Comparison of ENCODE assay signal across 21 cellular contexts in the genomic region with DNA sequence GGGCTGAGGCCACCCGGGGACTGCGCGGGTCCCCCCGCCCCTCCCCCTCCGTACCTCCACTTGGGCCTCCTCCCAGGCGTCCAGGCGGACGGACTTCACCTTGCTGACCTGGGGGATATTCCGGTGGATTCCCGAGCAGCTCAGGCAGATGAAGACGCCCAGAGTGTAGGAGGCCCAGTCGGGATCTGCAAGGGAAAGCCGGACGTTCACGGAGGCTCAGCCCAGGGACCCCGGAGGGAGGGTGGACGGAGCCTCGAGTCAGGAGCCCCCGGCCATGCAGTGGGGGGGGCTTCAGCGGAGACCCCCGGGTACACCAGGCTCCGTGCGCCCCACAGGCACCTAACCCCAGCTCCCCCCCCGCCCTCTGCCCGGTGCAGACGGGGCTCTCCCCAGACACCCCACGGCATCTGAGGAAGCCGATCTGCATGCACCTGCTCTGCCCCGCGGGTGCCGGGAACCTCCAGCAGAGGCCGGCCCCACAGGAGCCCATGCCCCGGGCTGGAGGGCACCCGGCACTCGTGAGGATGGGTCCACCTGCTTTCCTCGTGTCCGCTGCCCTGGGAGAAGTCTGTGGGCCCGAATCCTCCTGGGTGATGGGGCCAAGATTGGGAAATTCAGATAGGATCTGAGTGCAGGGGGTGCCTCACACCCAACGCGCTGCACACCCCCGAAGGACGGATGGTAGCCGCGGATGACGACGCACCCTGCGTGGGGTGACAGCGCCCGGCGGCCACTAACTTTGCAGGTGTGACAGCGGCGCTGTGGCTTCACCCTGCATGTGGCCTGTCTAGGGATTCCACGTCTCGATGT. TPM values are rescaled to one million over a fixed set of nuclear protein-coding genes. Genes with fewer than 3 reads are reported as not detected.
A peak's percentile ranks its signal among the peaks of the same experiment; 100 is the strongest.
DNase-seq lines count a peak whose midpoint lies in the region; ATAC-seq and TF ChIP-seq lines count a peak whose summit lies in the region.
"Had no signal": no experiment of that assay in that cellular context is flagged by ENCODE, and none has a peak within 500 bp of the region (broad histone marks: within the 10 kb centered on the region; RNA-seq: fewer than 3 reads in every experiment).

No MANE protein-coding gene starts in this region.

- intact Hi-C loops in left cardiac atrium (cut with DNase I) = no loop called here
- intact Hi-C loops in naive thymus-derived CD4-positive, alpha-beta T cell (cut with micrococcal nuclease) = no loop called here

- peak overlapping the region; percentile 19; the same call in 1 of the 2 replicates for H3K4me2 ChIP-seq in KMS-11

- H4K20me1 ChIP-seq in KMS-11 (ENCODE audit: insufficient read depth) = no peaks in the 10 kb centered on the region

- no peaks in the 10 kb centered on the region for H3K36me3 ChIP-seq in KMS-11 (ENCODE audit: insufficient read depth)
- H3K36me3 ChIP-seq in naive thymus-derived CD4-positive, alpha-beta T cell (ENCODE audit: control insufficient read depth in 2 of 3, insufficient read depth in 3 of 3, low read length in 3 of 3) = no peaks in the 10 kb centered on the region
- H3K36me3 ChIP-seq: colonic mucosa, MG63 had no signal

- POLR2A ChIA-PET in naive thymus-derived CD4-positive, alpha-beta T cell (lab: Charles Lee) = no interaction called here

- H3K4me1 ChIP-seq in KMS-11 (ENCODE audit: low read depth, poor library complexity, severe bottlenecking) = peaks cover 15% of the 10 kb centered on the region
- H3K4me1 ChIP-seq in naive thymus-derived CD4-positive, alpha-beta T cell (ENCODE audit: control insufficient read depth in 2 of 2, insufficient read depth in 2 of 2, low read length in 2 of 2) = no peaks in the 10 kb centered on the region
- H3K4me1 ChIP-seq: colonic mucosa had no signal

- no peak overlapping the region for H3K4me3 ChIP-seq in KMS-11 (IDR thresholded peaks at IDR 0.05; ENCODE audit: insufficient read depth, low read depth, low read length)
- H3K4me3 ChIP-seq in naive thymus-derived CD4-positive, alpha-beta T cell (ENCODE audit: low read length) = no peak overlapping the region
- H3K4me3 ChIP-seq: colonic mucosa, left lung, MG63, SK-N-MC had no signal

- peaks cover 42% of the 10 kb centered on the region for H3K36me3 Mint-ChIP-seq in stimulated activated effector memory CD8-positive, alpha-beta T cell treated with anti-CD3 and anti-CD28 coated beads, Interleukin-12 subunit alpha, Interleukin-12 subunit beta, amount 100 ng/mL, for 72 hours
- H3K36me3 Mint-ChIP-seq in glutamatergic neuron (ENCODE audit: unreplicated experiment) = peaks cover 6% of the 10 kb centered on the region
- H3K36me3 Mint-ChIP-seq in naive thymus-derived CD4-positive, alpha-beta T cell = peaks cover 0 to 9% (median 0%) of the 10 kb centered on the region in 5 donors

- no peak overlapping the region for H2AFZ ChIP-seq in KMS-11 (ENCODE audit: low read depth)

- peaks cover 32% of the 10 kb centered on the region; the same call in 1 of the 2 replicates for H3K27me3 ChIP-seq in KMS-11 (ENCODE audit: insufficient read depth, low read depth)
- no peaks in the 10 kb centered on the region for H3K27me3 ChIP-seq in naive thymus-derived CD4-positive, alpha-beta T cell (ENCODE audit: control insufficient read depth in 2 of 2, insufficient read depth in 2 of 2, low read length in 2 of 2)
- H3K27me3 ChIP-seq: colonic mucosa, left lung, MG63 had no signal

- H3K79me2 ChIP-seq in KMS-11 (ENCODE audit: insufficient read depth, low read depth) = no peaks in the 10 kb centered on the region

- no peaks in the 10 kb centered on the region for H3K9me3 ChIP-seq in naive thymus-derived CD4-positive, alpha-beta T cell (ENCODE audit: control insufficient read depth in 2 of 3, low read length in 3 of 3)
- H3K9me3 ChIP-seq: colonic mucosa, left lung, MG63 had no signal

- H3K27ac ChIP-seq in KMS-11 = no peak overlapping the region
- no peak overlapping the region for H3K27ac ChIP-seq in naive thymus-derived CD4-positive, alpha-beta T cell (ENCODE audit: low read depth, low read length)
- H3K27ac ChIP-seq: C4-2B, colonic mucosa, left lung, SK-N-MC had no signal

- no peak for ATAC-seq in left cardiac atrium
- no peak for ATAC-seq in stimulated activated effector memory CD8-positive, alpha-beta T cell treated with anti-CD3 and anti-CD28 coated beads, Interleukin-12 subunit alpha, Interleukin-12 subunit beta, amount 100 ng/mL, for 72 hours
- no peak for ATAC-seq in naive thymus-derived CD4-positive, alpha-beta T cell

- H3K4me1 Mint-ChIP-seq in stimulated activated effector memory CD8-positive, alpha-beta T cell treated with anti-CD3 and anti-CD28 coated beads, Interleukin-12 subunit alpha, Interleukin-12 subunit beta, amount 100 ng/mL, for 72 hours = peaks cover 46% of the 10 kb centered on the region
- no peaks in the 10 kb centered on the region for H3K4me1 Mint-ChIP-seq in glutamatergic neuron (ENCODE audit: low read depth, unreplicated experiment)
- H3K4me1 Mint-ChIP-seq in naive thymus-derived CD4-positive, alpha-beta T cell = peaks cover 0 to 11% (median 0%) of the 10 kb centered on the region in 7 donors
- H3K4me1 Mint-ChIP-seq: endodermal cell had no signal

- DNase-seq in activated effector memory CD4-positive, alpha-beta T cell treated with anti-CD3 and anti-CD28 coated beads, Interleukin-2, amount 50 U/mL, for 16 hours = peak; percentile 59
- no peak for DNase-seq in activated effector memory CD4-positive, alpha-beta T cell treated with Interleukin-2 at 50 U/mL for 16 hours
- DNase-seq in left cardiac atrium (peak; percentile 15), glutamatergic neuron (no peak), NCI-H2171 (lab: John Stamatoyannopoulos, UW) (no peak)
- DNase-seq in stimulated activated effector memory CD8-positive, alpha-beta T cell treated with anti-CD3 and anti-CD28 coated beads, Interleukin-12 subunit alpha, Interleukin-12 subunit beta, amount 100 ng/mL, for 72 hours (ENCODE audit: low spot score in 2 of 2) = no peak
- DNase-seq in naive thymus-derived CD4-positive, alpha-beta T cell = no peak
- DNase-seq: activated naive CD8-positive, alpha-beta T cell treated with anti-CD3 and anti-CD28 coated beads, Interleukin-2, amount 10 ng/mL, durations not matched to agents 7 days and 5 days; colonic mucosa; stimulated activated CD4-positive, alpha-beta T cell treated with anti-CD3 and anti-CD28 coated beads, Interleukin-12 subunit alpha, Interleukin-12 subunit beta, amount 100 ng/mL, for 4 hours; T1000 had no signal

- H3K9me3 Mint-ChIP-seq in stimulated activated effector memory CD8-positive, alpha-beta T cell treated with anti-CD3 and anti-CD28 coated beads, Interleukin-12 subunit alpha, Interleukin-12 subunit beta, amount 100 ng/mL, for 72 hours = no peaks in the 10 kb centered on the region
- H3K9me3 Mint-ChIP-seq in glutamatergic neuron (ENCODE audit: unreplicated experiment) = no peaks in the 10 kb centered on the region
- H3K9me3 Mint-ChIP-seq in naive thymus-derived CD4-positive, alpha-beta T cell = peaks cover 0 to 9% (median 1%) of the 10 kb centered on the region in 11 donors

- peak overlapping the region; percentile 49 for H3K4me3 Mint-ChIP-seq in stimulated activated effector memory CD8-positive, alpha-beta T cell treated with anti-CD3 and anti-CD28 coated beads, Interleukin-12 subunit alpha, Interleukin-12 subunit beta, amount 100 ng/mL, for 72 hours
- no peak overlapping the region for H3K4me3 Mint-ChIP-seq in glutamatergic neuron (ENCODE audit: unreplicated experiment)
- H3K4me3 Mint-ChIP-seq in naive thymus-derived CD4-positive, alpha-beta T cell = no peak overlapping the region
- H3K4me3 Mint-ChIP-seq: activated naive CD8-positive, alpha-beta T cell treated with anti-CD3 and anti-CD28 coated beads, Interleukin-2, amount 10 ng/mL, durations not matched to agents 7 days and 5 days; endodermal cell had no signal

- H3K27me3 Mint-ChIP-seq in glutamatergic neuron (ENCODE audit: unreplicated experiment) = peaks cover 9% of the 10 kb centered on the region
- no peaks in the 10 kb centered on the region for H3K27me3 Mint-ChIP-seq in naive thymus-derived CD4-positive, alpha-beta T cell
- H3K27me3 Mint-ChIP-seq: activated naive CD8-positive, alpha-beta T cell treated with anti-CD3 and anti-CD28 coated beads, Interleukin-2, amount 10 ng/mL, durations not matched to agents 7 days and 5 days had no signal

- CTCF ChIA-PET in naive thymus-derived CD4-positive, alpha-beta T cell (lab: Charles Lee) = no interaction called here

- TF ChIP-seq CTCF in KMS-11 (conservative IDR thresholded peaks at IDR 0.05; ENCODE audit: low read depth, low read length) (no peak), glutamatergic neuron (IDR thresholded peaks at IDR 0.05; ENCODE audit: partially characterized antibody, unreplicated experiment) (no peak)

- no peak overlapping the region for H3K27ac Mint-ChIP-seq in stimulated activated effector memory CD8-positive, alpha-beta T cell treated with anti-CD3 and anti-CD28 coated beads, Interleukin-12 subunit alpha, Interleukin-12 subunit beta, amount 100 ng/mL, for 72 hours
- no peak overlapping the region for H3K27ac Mint-ChIP-seq in glutamatergic neuron (ENCODE audit: unreplicated experiment)
- H3K27ac Mint-ChIP-seq in naive thymus-derived CD4-positive, alpha-beta T cell = no peak overlapping the region

- H3K9ac ChIP-seq in KMS-11 = no peak overlapping the region

RNA-seq across cellular contexts. Expression of a gene that starts 19.0 kb away (rescaled TPM):
- 1 to 10 TPM; 6.9 to 8.2 TPM for total RNA-seq in left cardiac atrium
- total RNA-seq in glutamatergic neuron (ENCODE audit: unreplicated experiment) = 61.1 TPM
- 10 to 100 TPM in 3 of 5 experiments, 1 to 10 TPM in 2; 5.0 to 68.6 (median 17.3) TPM for total RNA-seq in naive thymus-derived CD4-positive, alpha-beta T cell
- 1 to 10 TPM; 3.8 to 5.5 TPM for polyA plus RNA-seq in naive thymus-derived CD4-positive, alpha-beta T cell

RNA-seq across cellular contexts. Expression of a gene that starts 39.8 kb away (rescaled TPM):
- total RNA-seq in left cardiac atrium (1 to 10 TPM; 6.6 to 8.5 TPM), glutamatergic neuron (ENCODE audit: unreplicated experiment) (18.4 TPM)
- total RNA-seq in naive thymus-derived CD4-positive, alpha-beta T cell = 10 to 100 TPM; 18.3 to 48.2 (median 46.1) TPM
- polyA plus RNA-seq in naive thymus-derived CD4-positive, alpha-beta T cell = 10 to 100 TPM; 26.7 to 28.1 TPM

RNA-seq across cellular contexts. Expression of a gene that starts 47.5 kb away (rescaled TPM):
- total RNA-seq in left cardiac atrium (not detected), glutamatergic neuron (ENCODE audit: unreplicated experiment) (1.3 TPM)
- total RNA-seq in naive thymus-derived CD4-positive, alpha-beta T cell = not detected
- polyA plus RNA-seq in naive thymus-derived CD4-positive, alpha-beta T cell = not detected
- total RNA-seq: A673; activated naive CD8-positive, alpha-beta T cell treated with anti-CD3 and anti-CD28 coated beads, Interleukin-2, amount 10 ng/mL, durations not matched to agents 7 days and 5 days; activated T-cell treated with anti-CD3 and anti-CD28 coated beads, Interleukin-2, amount 50 U/mL, for 72 hours; endodermal cell; glomerular endothelial cell; IMR-90; left lung had no signal
- polyA plus RNA-seq: IMR-90 had no signal

RNA-seq across cellular contexts. Expression of a gene that starts 59.2 kb away (rescaled TPM):
- total RNA-seq in left cardiac atrium (10 to 100 TPM; 17.8 to 28.3 TPM), glutamatergic neuron (ENCODE audit: unreplicated experiment) (70.2 TPM)
- 10 to 100 TPM; 42.6 to 82.1 (median 52.6) TPM for total RNA-seq in naive thymus-derived CD4-positive, alpha-beta T cell
- polyA plus RNA-seq in naive thymus-derived CD4-positive, alpha-beta T cell = 10 to 100 TPM; 20.5 to 38.6 TPM

Comparison
In these comparisons a context has a peak if more than half of its experiments do, and no peak if none do; other contexts are left out.
1. DNase-seq: peak in activated effector memory CD4-positive, alpha-beta T cell treated with anti-CD3 and anti-CD28 coated beads, Interleukin-2, amount 50 U/mL, for 16 hours (single experiment) and left cardiac atrium (single experiment); none in activated effector memory CD4-positive, alpha-beta T cell treated with Interleukin-2 at 50 U/mL for 16 hours (single experiment), stimulated activated effector memory CD8-positive, alpha-beta T cell treated with anti-CD3 and anti-CD28 coated beads, Interleukin-12 subunit alpha, Interleukin-12 subunit beta, amount 100 ng/mL, for 72 hours (0 of 2), glutamatergic neuron (single experiment), NCI-H2171 (single experiment) and naive thymus-derived CD4-positive, alpha-beta T cell (0 of 9).